ENCODE assay signal across 8 cellular contexts in genomic region chr20:62921119-62921687, GRCh38. TPM values are rescaled to one million over a fixed set of nuclear protein-coding genes. Genes with fewer than 3 reads are reported as not detected.
A peak's percentile ranks its signal among the peaks of the same experiment; 100 is the strongest.
DNase-seq lines count a peak whose midpoint lies in the region; ATAC-seq, FAIRE-seq and TF ChIP-seq lines count a peak whose summit lies in the region.

No MANE protein-coding gene starts in this region.

- peaks cover 41% of the 10 kb centered on the region for H3K36me3 Mint-ChIP-seq in activated CD8-positive, alpha-beta T cell treated with anti-CD3 and anti-CD28 coated beads, Interleukin-2, amount 10 ng/mL, durations not matched to agents 7 days and 5 days (ENCODE audit: low read depth)
- no peaks in the 10 kb centered on the region for H3K36me3 Mint-ChIP-seq in neural crest cell (ENCODE audit: low read depth)

- no peaks in the 10 kb centered on the region for H3K36me3 ChIP-seq in endothelial cell of umbilical vein (ENCODE audit: control insufficient read depth in 2 of 2, extremely low read depth in 1 of 2, insufficient read depth in 2 of 2, low read length in 2 of 2)

- peak; percentile 57 for ATAC-seq in activated CD8-positive, alpha-beta T cell treated with anti-CD3 and anti-CD28 coated beads, Interleukin-2, amount 10 ng/mL, durations not matched to agents 7 days and 5 days
- ATAC-seq in HG03139 (IDR thresholded peaks at IDR 0.05; ENCODE audit: unreplicated experiment) (no peak), HG03135 (IDR thresholded peaks at IDR 0.05; ENCODE audit: unreplicated experiment) (no peak)

- H3K4me2 ChIP-seq in endothelial cell of umbilical vein (ENCODE audit: insufficient read depth, low read length): no peak overlapping the region

- H3K27ac Mint-ChIP-seq in activated CD8-positive, alpha-beta T cell treated with anti-CD3 and anti-CD28 coated beads, Interleukin-2, amount 10 ng/mL, durations not matched to agents 7 days and 5 days: peak overlapping the region; percentile 81
- no peak overlapping the region for H3K27ac Mint-ChIP-seq in neural crest cell (ENCODE audit: unreplicated experiment)

- TF ChIP-seq CTCF in AG09309 (IDR thresholded peaks at IDR 0.05; ENCODE audit: control insufficient read depth, insufficient read depth, low read depth, low read length, missing control alignments) (peak; percentile 47), endothelial cell of umbilical vein (IDR thresholded peaks at IDR 0.05; ENCODE audit: extremely low read depth in 1 of 2, insufficient read depth in 1 of 2, low read depth in 1 of 2, low read length in 2 of 2) (peak; percentile 40 to 62), neural crest cell (conservative IDR thresholded peaks at IDR 0.05) (peak; percentile 73)

- no peaks in the 10 kb centered on the region for H3K27me3 Mint-ChIP-seq in activated CD8-positive, alpha-beta T cell treated with anti-CD3 and anti-CD28 coated beads, Interleukin-2, amount 10 ng/mL, durations not matched to agents 7 days and 5 days (ENCODE audit: low read depth)
- no peaks in the 10 kb centered on the region for H3K27me3 Mint-ChIP-seq in neural crest cell (ENCODE audit: low read depth)

- no TSS peak for BruUV-seq in endothelial cell of umbilical vein (replicated peaks; lab: Mats Ljungman, UMichigan)

- FAIRE-seq in GM18507 (lab: Jason Lieb, UNC) (peak; percentile 31), endothelial cell of umbilical vein (lab: Jason Lieb, UNC) (no peak)

- no peaks in the 10 kb centered on the region for H3K9me1 ChIP-seq in endothelial cell of umbilical vein (replicated peaks; ENCODE audit: control insufficient read depth, extremely low read depth, insufficient read depth, low read length)

- peaks cover 81% of the 10 kb centered on the region for H3K4me1 Mint-ChIP-seq in activated CD8-positive, alpha-beta T cell treated with anti-CD3 and anti-CD28 coated beads, Interleukin-2, amount 10 ng/mL, durations not matched to agents 7 days and 5 days (ENCODE audit: low read depth)
- peaks cover 72% of the 10 kb centered on the region for H3K4me1 Mint-ChIP-seq in neural crest cell

- no peak overlapping the region for H3K4me3 ChIP-seq in AG09309 (ENCODE audit: control insufficient read depth, low read depth, low read length)
- no peak overlapping the region for H3K4me3 ChIP-seq in endothelial cell of umbilical vein (replicated peaks in 1 of 3; ENCODE audit: insufficient read depth in 1 of 3, low read depth in 1 of 3, low read length in 3 of 3)

- peak overlapping the region; percentile 65 for H3K4me3 Mint-ChIP-seq in activated CD8-positive, alpha-beta T cell treated with anti-CD3 and anti-CD28 coated beads, Interleukin-2, amount 10 ng/mL, durations not matched to agents 7 days and 5 days
- peak overlapping the region; percentile 73 for H3K4me3 Mint-ChIP-seq in neural crest cell

- H2AFZ ChIP-seq in endothelial cell of umbilical vein (ENCODE audit: low read depth, low read length): no peak overlapping the region

- dilution Hi-C loops in endothelial cell of umbilical vein (cut with MboI; ENCODE audit: extremely low pct_ligation_motif_present, low sequenced_read_pairs): no loop called here

- peaks cover 28% of the 10 kb centered on the region for H4K20me1 ChIP-seq in endothelial cell of umbilical vein (replicated peaks; ENCODE audit: control insufficient read depth, extremely low read depth, insufficient read depth, low read length)

- no peaks in the 10 kb centered on the region for H3K27me3 ChIP-seq in endothelial cell of umbilical vein (ENCODE audit: control insufficient read depth in 2 of 2, insufficient read depth in 2 of 2, low read length in 2 of 2)

- H3K79me2 ChIP-seq in endothelial cell of umbilical vein (ENCODE audit: control insufficient read depth, insufficient read depth, low read length): peaks cover 98% of the 10 kb centered on the region

- DNase-seq in AG09309 (ENCODE audit: low read depth) (no peak), GM18507 (ENCODE audit: extremely low spot score, insufficient read length, low read depth) (no peak), NCI-H748 (lab: John Stamatoyannopoulos, UW; ENCODE audit: unreplicated experiment) (peak; percentile 50), endothelial cell of umbilical vein (ENCODE audit: low read depth, low spot score) (peak; percentile 53), neural crest cell (ENCODE audit: low read depth, low spot score) (peak; percentile 61)
- DNase-seq in activated CD8-positive, alpha-beta T cell treated with anti-CD3 and anti-CD28 coated beads, Interleukin-2, amount 10 ng/mL, durations not matched to agents 7 days and 5 days: peak; percentile 82

- POLR2A ChIA-PET in activated CD8-positive, alpha-beta T cell treated with anti-CD3 and anti-CD28 coated beads, Interleukin-2, amount 10 ng/mL, durations not matched to agents 7 days and 5 days (lab: Charles Lee): interaction anchor here (0.6 to 1.4 kb wide), 3 partner anchors 9 to 75 kb away, joined by 4 to 8 read pairs (median 4); partner anchors contain the start of gene GID8
- POLR2A ChIA-PET in endothelial cell of umbilical vein (lab: Charles Lee): no interaction called here

- no peak overlapping the region for H3K27ac ChIP-seq in endothelial cell of umbilical vein (ENCODE audit: insufficient read depth, low read depth, low read length)

- H3K4me1 ChIP-seq in endothelial cell of umbilical vein (ENCODE audit: control insufficient read depth, extremely low read depth, insufficient read depth, low read length): peaks cover 32% of the 10 kb centered on the region

- intact Hi-C loops in endothelial cell of umbilical vein (cut with micrococcal nuclease): no loop called here

- TF ChIP-seq POLR2A in endothelial cell of umbilical vein (IDR thresholded peaks at IDR 0.05; ENCODE audit: low read depth, low read length): no peak

- CTCF ChIA-PET in activated CD8-positive, alpha-beta T cell treated with anti-CD3 and anti-CD28 coated beads, Interleukin-2, amount 10 ng/mL, durations not matched to agents 7 days and 5 days (lab: Charles Lee): interaction anchor here (1.1 to 13.5 kb wide), 6 partner anchors 10 to 34 kb away, joined by 6 to 182 read pairs (median 54); partner anchors contain the start of gene GID8
- CTCF ChIA-PET in endothelial cell of umbilical vein (lab: Charles Lee): interaction anchor here (0.9 to 2.9 kb wide), 4 partner anchors 9 to 49 kb away, joined by 3 to 9 read pairs (median 5); partner anchors contain the start of gene GID8

- H3K9me3 Mint-ChIP-seq in activated CD8-positive, alpha-beta T cell treated with anti-CD3 and anti-CD28 coated beads, Interleukin-2, amount 10 ng/mL, durations not matched to agents 7 days and 5 days (ENCODE audit: insufficient read depth): no peaks in the 10 kb centered on the region
- H3K9me3 Mint-ChIP-seq in neural crest cell: no peaks in the 10 kb centered on the region

- H3K9ac ChIP-seq in endothelial cell of umbilical vein (replicated peaks; ENCODE audit: extremely low read depth, insufficient read depth, low read length): no peak overlapping the region

- no peaks in the 10 kb centered on the region for H3K9me3 ChIP-seq in endothelial cell of umbilical vein (replicated peaks; ENCODE audit: control insufficient read depth, insufficient read depth, low read length)

RNA-seq across cellular contexts. Expression of gene DIDO1, which starts 5.1 kb away (rescaled TPM):
- 10 to 100 TPM; 69.6 to 74.0 TPM for total RNA-seq in activated CD8-positive, alpha-beta T cell treated with anti-CD3 and anti-CD28 coated beads, Interleukin-2, amount 10 ng/mL, durations not matched to agents 7 days and 5 days
- total RNA-seq in endothelial cell of umbilical vein (46.6 and 51.2 TPM in 2 replicates), neural crest cell (72.0 TPM in 2 replicates)
- polyA plus RNA-seq in endothelial cell of umbilical vein: 20.7 and 22.1 TPM in 2 replicates
- 14.2 and 14.6 TPM in 2 replicates for polyA plus RNA-seq in endothelial cell of umbilical vein (2011; cell fraction: cytosol; rRNA removed)
- polyA plus RNA-seq in endothelial cell of umbilical vein (2011; cell fraction: nucleus; rRNA removed): 82.8 and 101 TPM in 2 replicates
- polyA plus RNA-seq in endothelial cell of umbilical vein (2012): 22.4 and 23.8 TPM in 2 replicates
- 42.9 and 45.1 TPM in 2 replicates for polyA minus RNA-seq in endothelial cell of umbilical vein
- polyA minus RNA-seq in endothelial cell of umbilical vein (2011; cell fraction: cytosol; rRNA and poly(A)+ RNA removed): 12.6 TPM
- polyA minus RNA-seq in endothelial cell of umbilical vein (2011; cell fraction: nucleus; rRNA and poly(A)+ RNA removed): 61.9 and 66.0 TPM in 2 replicates

RNA-seq across cellular contexts. Expression of gene GID8, which starts 16.7 kb away (rescaled TPM):
- total RNA-seq in activated CD8-positive, alpha-beta T cell treated with anti-CD3 and anti-CD28 coated beads, Interleukin-2, amount 10 ng/mL, durations not matched to agents 7 days and 5 days: 10 to 100 TPM; 37.3 to 39.7 TPM
- 31.4 and 34.6 TPM in 2 replicates for total RNA-seq in endothelial cell of umbilical vein
- polyA plus RNA-seq in endothelial cell of umbilical vein: 20.6 and 25.3 TPM in 2 replicates
- polyA plus RNA-seq in endothelial cell of umbilical vein (2011; cell fraction: cytosol; rRNA removed): 25.6 and 27.1 TPM in 2 replicates
- 18.7 and 21.7 TPM in 2 replicates for polyA plus RNA-seq in endothelial cell of umbilical vein (2011; cell fraction: nucleus; rRNA removed)
- polyA plus RNA-seq in endothelial cell of umbilical vein (2012): 28.2 and 28.9 TPM in 2 replicates
- 29.6 and 31.1 TPM in 2 replicates for polyA minus RNA-seq in endothelial cell of umbilical vein
- polyA minus RNA-seq in endothelial cell of umbilical vein (2011; cell fraction: cytosol; rRNA and poly(A)+ RNA removed): 13.2 TPM
- polyA minus RNA-seq in endothelial cell of umbilical vein (2011; cell fraction: nucleus; rRNA and poly(A)+ RNA removed): 12.6 and 13.0 TPM in 2 replicates
- 62.3 and 65.6 TPM in 2 replicates for total RNA-seq in neural crest cell

RNA-seq across cellular contexts. Expression of gene SLC17A9, which starts 31.3 kb away (rescaled TPM):
- total RNA-seq in activated CD8-positive, alpha-beta T cell treated with anti-CD3 and anti-CD28 coated beads, Interleukin-2, amount 10 ng/mL, durations not matched to agents 7 days and 5 days: 10 to 100 TPM; 57.8 to 69.7 TPM
- total RNA-seq in endothelial cell of umbilical vein (44.5 and 49.4 TPM in 2 replicates), neural crest cell (1.2 and 1.4 TPM in 2 replicates)
- polyA plus RNA-seq in endothelial cell of umbilical vein: 38.2 and 48.3 TPM in 2 replicates
- polyA plus RNA-seq in endothelial cell of umbilical vein (2011; cell fraction: cytosol; rRNA removed): 9.6 and 15.4 TPM in 2 replicates
- 182 and 237 TPM in 2 replicates for polyA plus RNA-seq in endothelial cell of umbilical vein (2011; cell fraction: nucleus; rRNA removed)
- 22.2 and 38.9 TPM in 2 replicates for polyA plus RNA-seq in endothelial cell of umbilical vein (2012)
- polyA minus RNA-seq in endothelial cell of umbilical vein: 10.8 and 19.6 TPM in 2 replicates
- not detected for polyA minus RNA-seq in endothelial cell of umbilical vein (2011; cell fraction: cytosol; rRNA and poly(A)+ RNA removed)
- polyA minus RNA-seq in endothelial cell of umbilical vein (2011; cell fraction: nucleus; rRNA and poly(A)+ RNA removed): 26.9 and 30.8 TPM in 2 replicates

RNA-seq across cellular contexts. Expression of gene TCFL5, which starts 59.6 kb away (rescaled TPM):
- 1 to 10 TPM; 7.9 to 9.6 TPM for total RNA-seq in activated CD8-positive, alpha-beta T cell treated with anti-CD3 and anti-CD28 coated beads, Interleukin-2, amount 10 ng/mL, durations not matched to agents 7 days and 5 days
- total RNA-seq in endothelial cell of umbilical vein (9.4 and 11.1 TPM in 2 replicates), neural crest cell (17.5 and 17.6 TPM in 2 replicates)
- polyA plus RNA-seq in endothelial cell of umbilical vein: 3.0 and 4.4 TPM in 2 replicates
- 5.7 and 6.0 TPM in 2 replicates for polyA plus RNA-seq in endothelial cell of umbilical vein (2011; cell fraction: cytosol; rRNA removed)
- 7.8 and 8.1 TPM in 2 replicates for polyA plus RNA-seq in endothelial cell of umbilical vein (2011; cell fraction: nucleus; rRNA removed)
- polyA plus RNA-seq in endothelial cell of umbilical vein (2012): 8.1 and 9.7 TPM in 2 replicates
- 4.7 and 4.9 TPM in 2 replicates for polyA minus RNA-seq in endothelial cell of umbilical vein
- polyA minus RNA-seq in endothelial cell of umbilical vein (2011; cell fraction: cytosol; rRNA and poly(A)+ RNA removed): 10.7 TPM
- polyA minus RNA-seq in endothelial cell of umbilical vein (2011; cell fraction: nucleus; rRNA and poly(A)+ RNA removed): 1.8 and 2.0 TPM in 2 replicates

Comparison
In these comparisons a context has a peak if more than half of its experiments do, and no peak if none do; other contexts are left out.
1. DNase-seq: peak in NCI-H748 (single experiment), activated CD8-positive, alpha-beta T cell treated with anti-CD3 and anti-CD28 coated beads, Interleukin-2, amount 10 ng/mL, durations not matched to agents 7 days and 5 days (single experiment), endothelial cell of umbilical vein (single experiment) and neural crest cell (single experiment); none in AG09309 (single experiment) and GM18507 (single experiment).
2. RNA of gene SLC17A9, which starts 31.3 kb away (total RNA-seq): 57.8 to 69.7 TPM in activated CD8-positive, alpha-beta T cell treated with anti-CD3 and anti-CD28 coated beads, Interleukin-2, amount 10 ng/mL, durations not matched to agents 7 days and 5 days and 44.5 to 49.4 TPM in endothelial cell of umbilical vein; 1.2 to 1.4 TPM in neural crest cell; every median in the first group is over 10 times any median in the second.
3. Peak in every context shown above with its lines, with median percentiles within 50 percentile points of each other: CTCF ChIP-seq.